25 cellular contexts compared by ENCODE assay signal in the genomic region with DNA sequence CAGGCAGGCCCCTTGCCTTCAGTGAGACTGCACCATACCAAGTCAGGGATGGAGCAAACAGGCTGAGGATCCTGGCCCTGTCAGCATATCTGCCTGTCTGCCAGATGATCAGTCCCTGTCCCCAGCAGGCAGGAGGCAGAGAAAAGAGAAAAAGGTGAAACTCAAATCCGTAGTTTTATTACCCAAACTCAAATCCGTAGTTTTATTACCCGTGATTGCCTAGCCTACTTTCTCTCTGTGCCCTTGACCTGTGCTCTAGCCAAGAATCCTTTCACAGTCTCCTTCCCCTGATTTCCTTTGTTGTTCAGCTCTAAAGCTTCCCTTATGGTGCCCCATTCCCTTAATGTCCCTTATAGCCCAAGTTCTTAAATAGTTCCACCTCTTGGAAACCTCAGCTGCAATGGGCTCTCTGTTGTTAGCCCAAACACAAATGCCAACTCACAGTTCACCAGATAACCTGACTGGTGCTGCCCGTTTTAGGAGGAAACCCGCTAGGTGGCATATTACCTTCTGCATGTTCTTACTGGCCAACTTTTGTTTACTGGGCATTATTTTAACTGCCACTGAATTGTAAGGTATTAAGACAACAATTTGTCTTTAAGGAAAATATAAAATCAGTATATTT.
DNase-seq lines count a peak whose midpoint lies in the region; ATAC-seq, FAIRE-seq and TF ChIP-seq lines count a peak whose summit lies in the region.
"Had no signal": no experiment of that assay in that cellular context is flagged by ENCODE, and none has a peak within 500 bp of the region (broad histone marks: within the 10 kb centered on the region; RNA-seq: fewer than 3 reads in every experiment).

No MANE protein-coding gene starts in this region.

- peak overlapping the region; percentile 63 for H3K27ac Mint-ChIP-seq in nephron progenitor cell
- H3K27ac Mint-ChIP-seq: activated B cell treated with CpG ODN at 0.5 μM for 24 hours; activated naive CD4-positive, alpha-beta T cell treated with anti-CD3 and anti-CD28 coated beads for 36 hours; CD4-positive, alpha-beta T cell; progenitor cell of endocrine pancreas had no signal

- no TSS peak for BruUV-seq in endothelial cell of umbilical vein (replicated peaks; lab: Mats Ljungman, UMichigan)

- CTCF ChIA-PET in endothelial cell of umbilical vein (lab: Charles Lee): no interaction called here

- peaks cover 4% of the 10 kb centered on the region for H3K36me3 Mint-ChIP-seq in nephron progenitor cell (ENCODE audit: low read depth)

- POLR2A ChIA-PET in endothelial cell of umbilical vein (lab: Charles Lee): no interaction called here

- H3K4me1 ChIP-seq in OCI-LY1 (ENCODE audit: insufficient read depth, low read length, severe bottlenecking) (no peaks in the 10 kb centered on the region), endothelial cell of umbilical vein (ENCODE audit: control insufficient read depth, extremely low read depth, insufficient read depth, low read length) (peaks cover 13% of the 10 kb centered on the region)

- H3K9me1 ChIP-seq in endothelial cell of umbilical vein (replicated peaks; ENCODE audit: control insufficient read depth, extremely low read depth, insufficient read depth, low read length): no peaks in the 10 kb centered on the region

- DNase-seq in endothelial cell of umbilical vein (ENCODE audit: low read depth, low spot score) (peak; percentile 8), nephron progenitor cell (no peak), CD1c-positive myeloid dendritic cell (ENCODE audit: extremely low spot score) (no peak), hypothalamus (lab: John Stamatoyannopoulos, UW) (no peak)
- DNase-seq: activated B cell treated with CpG ODN at 0.5 μM for 24 hours; activated naive CD4-positive, alpha-beta T cell treated with anti-CD3 and anti-CD28 coated beads for 36 hours; adrenal gland; body of pancreas; CD4-positive, alpha-beta T cell; effector CD4-positive, alpha-beta T cell; glutamatergic neuron; islet precursor cell; KG1; NCI-H1436; NCI-H510A; stimulated activated naive CD4-positive, alpha-beta T cell had no signal

- H3K27ac ChIP-seq in C4-2B: peak overlapping the region; percentile 44; the same call in 1 of the 2 replicates
- no peak overlapping the region for H3K27ac ChIP-seq in OCI-LY1 (ENCODE audit: low read depth, low read length, poor library complexity, severe bottlenecking)
- H3K27ac ChIP-seq in endothelial cell of umbilical vein (ENCODE audit: insufficient read depth, low read depth, low read length): no peak overlapping the region
- H3K27ac ChIP-seq: adrenal gland, body of pancreas, neutrophil, vagina had no signal

- intact Hi-C loops in endothelial cell of umbilical vein (cut with micrococcal nuclease): no loop called here

- H3K4me1 Mint-ChIP-seq in nephron progenitor cell: peaks cover 31% of the 10 kb centered on the region
- H3K4me1 Mint-ChIP-seq: activated B cell treated with CpG ODN at 0.5 μM for 24 hours had no signal

- FAIRE-seq in endothelial cell of umbilical vein (lab: Jason Lieb, UNC): no peak
- FAIRE-seq: HTR-8/SVneo had no signal

- H3K79me2 ChIP-seq in OCI-LY1 (ENCODE audit: insufficient read depth, low read length) (no peaks in the 10 kb centered on the region), endothelial cell of umbilical vein (ENCODE audit: control insufficient read depth, insufficient read depth, low read length) (no peaks in the 10 kb centered on the region)

- dilution Hi-C loops in endothelial cell of umbilical vein (cut with MboI; ENCODE audit: extremely low pct_ligation_motif_present, low sequenced_read_pairs): no loop called here

- H3K4me3 ChIP-seq in OCI-LY1 (ENCODE audit: low read depth, low read length, poor library complexity, severe bottlenecking) (no peak overlapping the region), endothelial cell of umbilical vein (replicated peaks in 1 of 3; ENCODE audit: insufficient read depth in 1 of 3, low read depth in 1 of 3, low read length in 3 of 3) (no peak overlapping the region)
- H3K4me3 ChIP-seq: adrenal gland, body of pancreas, lung, vagina had no signal

- H3F3A ChIP-seq in OCI-LY1 (ENCODE audit: insufficient read depth, low read length): no peaks in the 10 kb centered on the region

- TF ChIP-seq POLR2A in endothelial cell of umbilical vein (IDR thresholded peaks at IDR 0.05; ENCODE audit: low read depth, low read length): no peak

- H3K36me3 ChIP-seq in OCI-LY1 (ENCODE audit: insufficient read depth, low read length) (no peaks in the 10 kb centered on the region), endothelial cell of umbilical vein (ENCODE audit: control insufficient read depth in 2 of 2, extremely low read depth in 1 of 2, insufficient read depth in 2 of 2, low read length in 2 of 2) (no peaks in the 10 kb centered on the region)
- H3K36me3 ChIP-seq: adrenal gland, vagina had no signal

- H3K9me3 ChIP-seq in OCI-LY1 (ENCODE audit: low read length) (no peaks in the 10 kb centered on the region), endothelial cell of umbilical vein (replicated peaks; ENCODE audit: control insufficient read depth, insufficient read depth, low read length) (no peaks in the 10 kb centered on the region)
- H3K9me3 ChIP-seq: adrenal gland, body of pancreas, neutrophil, vagina had no signal

- no peaks in the 10 kb centered on the region for H3K9me3 Mint-ChIP-seq in nephron progenitor cell
- H3K9me3 Mint-ChIP-seq: activated B cell treated with CpG ODN at 0.5 μM for 24 hours; activated naive CD4-positive, alpha-beta T cell treated with anti-CD3 and anti-CD28 coated beads for 36 hours; CD4-positive, alpha-beta T cell had no signal

- no peak for ATAC-seq in HG03135 (IDR thresholded peaks at IDR 0.05; ENCODE audit: unreplicated experiment)
- ATAC-seq in HG02870 (IDR thresholded peaks at IDR 0.05; ENCODE audit: unreplicated experiment): no peak
- ATAC-seq: body of pancreas had no signal

- no peaks in the 10 kb centered on the region for H3K27me3 ChIP-seq in OCI-LY1 (ENCODE audit: insufficient read depth, low read length)
- no peaks in the 10 kb centered on the region for H3K27me3 ChIP-seq in endothelial cell of umbilical vein (ENCODE audit: control insufficient read depth in 2 of 2, insufficient read depth in 2 of 2, low read length in 2 of 2)
- H3K27me3 ChIP-seq: adrenal gland, body of pancreas, neutrophil, vagina had no signal

- peaks cover 18% of the 10 kb centered on the region for H3K27me3 Mint-ChIP-seq in nephron progenitor cell (ENCODE audit: low read depth, poor library complexity)
- H3K27me3 Mint-ChIP-seq: activated B cell treated with CpG ODN at 0.5 μM for 24 hours; CD4-positive, alpha-beta T cell; progenitor cell of endocrine pancreas had no signal

- H4K20me1 ChIP-seq in OCI-LY1 (ENCODE audit: insufficient read depth, low read length): no peaks in the 10 kb centered on the region
- no peaks in the 10 kb centered on the region for H4K20me1 ChIP-seq in endothelial cell of umbilical vein (replicated peaks; ENCODE audit: control insufficient read depth, extremely low read depth, insufficient read depth, low read length)

- H3K9me2 ChIP-seq in OCI-LY1 (ENCODE audit: low read depth, low read length): no peaks in the 10 kb centered on the region

- H3K4me2 ChIP-seq in OCI-LY1 (ENCODE audit: low read length): no peak overlapping the region
- no peak overlapping the region for H3K4me2 ChIP-seq in endothelial cell of umbilical vein (ENCODE audit: insufficient read depth, low read length)

- H3K4me3 Mint-ChIP-seq in nephron progenitor cell: no peak overlapping the region
- H3K4me3 Mint-ChIP-seq: activated B cell treated with CpG ODN at 0.5 μM for 24 hours; activated naive CD4-positive, alpha-beta T cell treated with anti-CD3 and anti-CD28 coated beads for 36 hours; CD4-positive, alpha-beta T cell had no signal

- TF ChIP-seq CTCF in C4-2B (conservative IDR thresholded peaks at IDR 0.05): no peak
- peak; percentile 33; the same call in 1 of the 2 replicates for TF ChIP-seq CTCF in OCI-LY1 (IDR thresholded peaks at IDR 0.05; ENCODE audit: low read length)
- TF ChIP-seq CTCF in endothelial cell of umbilical vein (IDR thresholded peaks at IDR 0.05; ENCODE audit: extremely low read depth in 1 of 2, insufficient read depth in 1 of 2, low read depth in 1 of 2, low read length in 2 of 2): no peak
- TF ChIP-seq CTCF in nephron progenitor cell (IDR thresholded peaks at IDR 0.05): no peak

- H3K9ac ChIP-seq in OCI-LY1 (ENCODE audit: low read length): no peak overlapping the region
- no peak overlapping the region for H3K9ac ChIP-seq in endothelial cell of umbilical vein (replicated peaks; ENCODE audit: extremely low read depth, insufficient read depth, low read length)

- H2AFZ ChIP-seq in OCI-LY1 (ENCODE audit: low read length): no peak overlapping the region
- no peak overlapping the region for H2AFZ ChIP-seq in endothelial cell of umbilical vein (ENCODE audit: low read depth, low read length)

TF ChIP-seq in endothelial cell of umbilical vein, 7 proteins besides CTCF, POLR2A, EP300 and RAD21:
- no peak for TF ChIP-seq MAX (IDR thresholded peaks at IDR 0.05; ENCODE audit: insufficient read depth, insufficient read length)
- TF ChIP-seq EZH2 (IDR thresholded peaks at IDR 0.05; ENCODE audit: borderline replicate concordance, low read depth, low read length, severe bottlenecking): no peak
- TF ChIP-seq MYC (IDR thresholded peaks at IDR 0.05; ENCODE audit: low read depth, low read length): no peak
- TF ChIP-seq FOS (IDR thresholded peaks at IDR 0.05; ENCODE audit: borderline replicate concordance, insufficient read depth, low read length): no peak
- TF ChIP-seq GATA2 (IDR thresholded peaks at IDR 0.05; ENCODE audit: insufficient read depth, insufficient read length, low read depth, low read length): no peak
